In genomic region chr9:107983191-107983603, GRCh38 we compare ENCODE assay signal across 14 cellular contexts.
A peak's percentile ranks its signal among the peaks of the same experiment; 100 is the strongest.
DNase-seq lines count a peak whose midpoint lies in the region.
"Had no signal": no experiment of that assay in that cellular context is flagged by ENCODE, and none has a peak within 500 bp of the region (broad histone marks: within the 10 kb centered on the region; RNA-seq: fewer than 3 reads in every experiment).

No MANE protein-coding gene starts in this region.

- H3K9me3 ChIP-seq in adipocyte (ENCODE audit: control insufficient read depth, low read length), result no peaks in the 10 kb centered on the region
- H3K9me3 ChIP-seq: sigmoid colon, stomach had no signal

- H3K27me3 ChIP-seq in adipocyte (replicated peaks; ENCODE audit: control insufficient read depth, insufficient read depth, low read length), result no peaks in the 10 kb centered on the region
- H3K27me3 ChIP-seq: sigmoid colon, stomach had no signal

- no peak overlapping the region for H3K4me3 ChIP-seq in adipocyte (ENCODE audit: low read length)
- H3K4me3 ChIP-seq: sigmoid colon, stomach had no signal

- peaks cover 12% of the 10 kb centered on the region for H3K4me1 ChIP-seq in adipocyte (ENCODE audit: control insufficient read depth, insufficient read depth, low read length)
- H3K4me1 ChIP-seq: sigmoid colon had no signal

- H3K36me3 ChIP-seq in adipocyte (ENCODE audit: control insufficient read depth, insufficient read depth, low read length, severe bottlenecking), result no peaks in the 10 kb centered on the region
- H3K36me3 ChIP-seq: sigmoid colon, stomach had no signal

- DNase-seq in GM03348 (ENCODE audit: low spot score), result peak; percentile 53
- DNase-seq in adipocyte (ENCODE audit: low read depth), result peak; percentile 51
- peak; percentile 57 for DNase-seq in fibroblast of the conjunctiva (ENCODE audit: low read depth)
- peak; percentile 55 for DNase-seq in renal cortical epithelial cell (ENCODE audit: low read depth)
- no peak for DNase-seq in NCI-H1436 (lab: John Stamatoyannopoulos, UW)
- no peak for DNase-seq in SW480 (ENCODE audit: low spot score)
- DNase-seq in KG1 (lab: John Stamatoyannopoulos, UW), result no peak
- no peak for DNase-seq in NCI-H2196 treated with DMSO at 0.1 percent for 48 hours (lab: John Stamatoyannopoulos, UW; ENCODE audit: unreplicated experiment)
- DNase-seq: CD4-positive, CD25-positive, alpha-beta regulatory T cell; GF-D8; glutamatergic neuron; nephron progenitor cell; sigmoid colon; stomach had no signal

- H3K9ac ChIP-seq in adipocyte (ENCODE audit: low read length), result no peak overlapping the region

Comparison
In these comparisons a context has a peak if more than half of its experiments do, and no peak if none do; other contexts are left out.
1. DNase-seq: peak in GM03348 (single experiment), adipocyte (single experiment), fibroblast of the conjunctiva (single experiment) and renal cortical epithelial cell (single experiment); none in NCI-H1436 (single experiment), SW480 (single experiment), KG1 (single experiment) and NCI-H2196 treated with DMSO at 0.1 percent for 48 hours (single experiment).